In genomic region chr13:26062853-26063444, GRCh38 we compare ENCODE assay signal across 8 cellular contexts. TPM values are rescaled to one million over a fixed set of nuclear protein-coding genes. Genes with fewer than 3 reads are reported as not detected.
DNase-seq lines count a peak whose midpoint lies in the region; ATAC-seq and TF ChIP-seq lines count a peak whose summit lies in the region.

No MANE protein-coding gene starts in this region.

- intact Hi-C loops in Right ventricle myocardium inferior (cut with DNase I), result loop anchor here (2.0 kb wide), 1 partner anchor 488 kb away; no protein-coding TSS in a partner anchor

- peak; percentile 85 for ATAC-seq in Right ventricle myocardium inferior
- ATAC-seq in T-helper 17 cell, result peak; percentile 70
- ATAC-seq in HG02678 (IDR thresholded peaks at IDR 0.05; ENCODE audit: unreplicated experiment), result no peak
- no peak for ATAC-seq in HG02642 (IDR thresholded peaks at IDR 0.05; ENCODE audit: poor library complexity, unreplicated experiment)

- H3K27me3 Mint-ChIP-seq in T-helper 17 cell (peaks cover 25% of the 10 kb centered on the region), endodermal cell (ENCODE audit: insufficient read depth) (no peaks in the 10 kb centered on the region)

- H3K27me3 ChIP-seq in right atrium auricular region (no peaks in the 10 kb centered on the region), endodermal cell (ENCODE audit: control insufficient read depth, insufficient read depth, low read length, poor library complexity, severe bottlenecking) (no peaks in the 10 kb centered on the region)

- H3K4me3 Mint-ChIP-seq in T-helper 17 cell (no peak overlapping the region), endodermal cell (no peak overlapping the region)

- H3K36me3 Mint-ChIP-seq in T-helper 17 cell (ENCODE audit: low read depth), result no peaks in the 10 kb centered on the region
- H3K36me3 Mint-ChIP-seq in endodermal cell (ENCODE audit: low read depth), result no peaks in the 10 kb centered on the region

- H3K4me1 ChIP-seq in right atrium auricular region (no peaks in the 10 kb centered on the region), endodermal cell (ENCODE audit: control insufficient read depth, insufficient read depth, low read length) (peaks cover 3% of the 10 kb centered on the region)

- H3K9me3 Mint-ChIP-seq in endodermal cell, result no peaks in the 10 kb centered on the region

- H3K9ac ChIP-seq in endodermal cell (ENCODE audit: extremely low read depth, low read length, poor library complexity, severe bottlenecking), result no peak overlapping the region

- H3K36me3 ChIP-seq in right atrium auricular region, result no peaks in the 10 kb centered on the region
- H3K36me3 ChIP-seq in endodermal cell (ENCODE audit: control insufficient read depth, insufficient read depth, low read length), result no peaks in the 10 kb centered on the region

- TF ChIP-seq CTCF in right atrium auricular region (IDR thresholded peaks at IDR 0.05) (peak in 1 of 2 donors; percentile 77), endodermal cell (conservative IDR thresholded peaks at IDR 0.05) (peak; percentile 88)

- H3K9me3 ChIP-seq in right atrium auricular region (no peaks in the 10 kb centered on the region), T-helper 17 cell (ENCODE audit: control insufficient read depth, low read length, poor library complexity, severe bottlenecking) (no peaks in the 10 kb centered on the region), endodermal cell (ENCODE audit: control insufficient read depth, low read length) (no peaks in the 10 kb centered on the region)

- H3K27ac ChIP-seq in right atrium auricular region (no peak overlapping the region), endodermal cell (ENCODE audit: low read depth, low read length) (no peak overlapping the region)

- DNase-seq in Right ventricle myocardium inferior (ENCODE audit: missing footprints) (no peak), right atrium auricular region (ENCODE audit: low spot score) (no peak), NCI-H1092 treated with DMSO at 0.1 percent for 48 hours (lab: John Stamatoyannopoulos, UW) (peak; percentile 57), T-helper 17 cell (peak in 1 of 3 donors; percentile 29), endodermal cell (peak; percentile 68), middle frontal gyrus (ENCODE audit: extremely low spot score, low spot score) (peak; percentile 77)

- H3K4me1 Mint-ChIP-seq in T-helper 17 cell (peaks cover 5% of the 10 kb centered on the region), endodermal cell (peaks cover 37% of the 10 kb centered on the region)

- H3K27ac Mint-ChIP-seq in T-helper 17 cell, result no peak overlapping the region
- no peak overlapping the region for H3K27ac Mint-ChIP-seq in endodermal cell

- H3K4me3 ChIP-seq in right atrium auricular region, result no peak overlapping the region
- no peak overlapping the region for H3K4me3 ChIP-seq in endodermal cell (ENCODE audit: low read length)

- WGBS in endodermal cell (ENCODE audit: insufficient coverage in 1 of 2, insufficient read length in 1 of 2), 2 experiments, result 49 to 74% methylated on average over 2 to 5 of the region's 5 CpGs

RNA-seq across cellular contexts. Expression of gene SHISA2, which starts 11.1 kb away (rescaled TPM):
- 0.22 TPM for total RNA-seq in Right ventricle myocardium inferior
- total RNA-seq in right atrium auricular region, result not detected
- under 1 TPM; 0.37 to 0.62 TPM for total RNA-seq in T-helper 17 cell
- total RNA-seq in endodermal cell, result 100 to 1,000 TPM; 195 to 292 TPM
- 18.0 TPM for polyA plus RNA-seq in endodermal cell (2013, experiment 1 of 2)
- 19.7 TPM for polyA plus RNA-seq in endodermal cell (2013, experiment 2 of 2)

Comparison
In these comparisons a context has a peak if more than half of its experiments do, and no peak if none do; other contexts are left out.
1. ATAC-seq: peak in Right ventricle myocardium inferior (single experiment) and T-helper 17 cell (single experiment); none in HG02678 (single experiment) and HG02642 (single experiment).
2. DNase-seq: peak in NCI-H1092 treated with DMSO at 0.1 percent for 48 hours (single experiment), endodermal cell (single experiment) and middle frontal gyrus (single experiment); none in Right ventricle myocardium inferior (single experiment) and right atrium auricular region (single experiment).
3. RNA of gene SHISA2, which starts 11.1 kb away (total RNA-seq): 195 to 292 TPM in endodermal cell; 0.37 to 0.62 TPM in T-helper 17 cell, 0.22 TPM in Right ventricle myocardium inferior (single experiment) and not detected in right atrium auricular region; every median in the first group is over 100 times any median in the second.